Comparison of ENCODE assay signal across 18 cellular contexts in the genomic region with DNA sequence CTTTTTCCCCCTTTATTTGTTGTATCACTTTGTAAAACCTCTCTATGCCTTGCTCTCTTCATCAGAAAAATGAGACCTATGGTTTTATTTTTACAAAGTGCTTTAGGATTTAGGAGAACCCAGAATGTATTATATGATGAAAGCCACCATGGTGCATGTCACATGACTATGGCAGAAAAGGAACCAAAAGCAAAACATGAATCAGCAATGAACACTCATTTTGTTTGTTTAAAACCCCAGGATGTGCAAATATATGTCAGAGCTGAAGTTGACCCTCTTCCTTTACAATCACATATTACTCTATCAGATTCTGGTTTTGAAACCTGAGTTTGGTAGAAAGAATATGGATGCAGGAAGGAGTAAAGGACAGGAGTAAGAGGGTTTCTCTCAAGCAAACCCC.
DNase-seq lines count a peak whose midpoint lies in the region; ATAC-seq and TF ChIP-seq lines count a peak whose summit lies in the region.
"Had no signal": no experiment of that assay in that cellular context is flagged by ENCODE, and none has a peak within 500 bp of the region (broad histone marks: within the 10 kb centered on the region; RNA-seq: fewer than 3 reads in every experiment).

No MANE protein-coding gene starts in this region.

- no peaks in the 10 kb centered on the region for H3K9me3 ChIP-seq in SK-N-SH
- no peaks in the 10 kb centered on the region for H3K9me3 ChIP-seq in osteoblast (ENCODE audit: low read depth, low read length)
- H3K9me3 ChIP-seq: ovary, transverse colon had no signal

- H2AFZ ChIP-seq in SK-N-SH (ENCODE audit: low read depth) (0 out of 2 replicates have a peak overlapping the region, but pooled peaks have one; percentile 3), osteoblast (ENCODE audit: low read length) (no peak overlapping the region)

- ATAC-seq in SK-N-SH treated with all-trans-retinoic acid at 6 μM for 48 hours (no peak), GM19397 (IDR thresholded peaks at IDR 0.05; ENCODE audit: unreplicated experiment) (no peak), sciatic nerve (no peak)
- ATAC-seq: activated T-cell treated with anti-CD3 and anti-CD28 coated beads, Interleukin-2, amount 50 U/mL, for 72 hours; stimulated activated naive B cell treated with anti-CD40 and anti-IgM and Interleukin-4, amounts not matched to agents 10 μg/mL and 1 μg/mL and 100 μg/mL, for 72 hours had no signal

- no peaks in the 10 kb centered on the region for H3K27me3 Mint-ChIP-seq in activated T-helper 1 cell treated with anti-CD3 and anti-CD28 coated beads, Interleukin-12 subunit alpha, Interleukin-12 subunit beta, Interleukin-2, Interleukin-4 antibody, amounts not matched to agents 30 ng/mL and 10 ng/mL and 1 ng/mL, durations not matched to agents 14 hours and 24 hours and 36 hours (ENCODE audit: insufficient read depth)
- H3K27me3 Mint-ChIP-seq: CD8-positive, alpha-beta memory T cell; stimulated activated naive B cell treated with anti-CD40 and anti-IgM and Interleukin-4, amounts not matched to agents 10 μg/mL and 1 μg/mL and 100 μg/mL, for 72 hours had no signal

- no peak for TF ChIP-seq EP300 in SK-N-SH (IDR thresholded peaks at IDR 0.05; ENCODE audit: borderline replicate concordance in 1 of 2, low read depth in 1 of 2, low read length in 1 of 2)

- TF ChIP-seq RAD21 in SK-N-SH (IDR thresholded peaks at IDR 0.05; ENCODE audit: low read length), result no peak

- H3F3A ChIP-seq in SK-N-SH (replicated peaks; ENCODE audit: insufficient read depth), result peaks cover 6% of the 10 kb centered on the region

- POLR2A ChIA-PET in SK-N-SH (lab: Yijun Ruan, JAX), result no interaction called here

- H3K27me3 ChIP-seq in SK-N-SH (ENCODE audit: insufficient read depth) (no peaks in the 10 kb centered on the region), osteoblast (ENCODE audit: insufficient read depth, low read length) (no peaks in the 10 kb centered on the region)
- H3K27me3 ChIP-seq: ovary, spleen, transverse colon had no signal

- no peaks in the 10 kb centered on the region for H3K9me3 Mint-ChIP-seq in activated T-helper 1 cell treated with anti-CD3 and anti-CD28 coated beads, Interleukin-12 subunit alpha, Interleukin-12 subunit beta, Interleukin-2, Interleukin-4 antibody, amounts not matched to agents 30 ng/mL and 10 ng/mL and 1 ng/mL, durations not matched to agents 14 hours and 24 hours and 36 hours

- H3K4me3 ChIP-seq in SK-N-SH (ENCODE audit: low read depth in 2 of 2, low read length in 1 of 2), result no peak overlapping the region
- no peak overlapping the region for H3K4me3 ChIP-seq in choroid plexus epithelial cell (ENCODE audit: low read depth, low read length)
- H3K4me3 ChIP-seq in osteoblast (ENCODE audit: insufficient read depth, low read length), result no peak overlapping the region
- H3K4me3 ChIP-seq: ovary, spleen, transverse colon had no signal

- H3K4me2 ChIP-seq in SK-N-SH (no peak overlapping the region), osteoblast (ENCODE audit: insufficient read depth, low read length) (no peak overlapping the region)

- H3K36me3 ChIP-seq in SK-N-SH (replicated peaks in 1 of 2; ENCODE audit: control insufficient read depth in 1 of 2, insufficient read depth in 2 of 2, low read length in 1 of 2) (no peaks in the 10 kb centered on the region), osteoblast (ENCODE audit: insufficient read depth, low read length) (no peaks in the 10 kb centered on the region)
- H3K36me3 ChIP-seq: ovary, spleen, transverse colon had no signal

- peaks cover 0 to 20% of the 10 kb centered on the region in 2 experiments; a peak in 2 of 4 replicates for H3K4me1 ChIP-seq in SK-N-SH (ENCODE audit: control insufficient read depth in 1 of 2, insufficient read depth in 2 of 2, low read depth in 1 of 2, low read length in 1 of 2)
- H3K4me1 ChIP-seq in osteoblast (ENCODE audit: insufficient read depth, low read length), result peaks cover 29% of the 10 kb centered on the region

- H3K27ac Mint-ChIP-seq in activated T-helper 1 cell treated with anti-CD3 and anti-CD28 coated beads, Interleukin-12 subunit alpha, Interleukin-12 subunit beta, Interleukin-2, Interleukin-4 antibody, amounts not matched to agents 30 ng/mL and 10 ng/mL and 1 ng/mL, durations not matched to agents 14 hours and 24 hours and 36 hours, result no peak overlapping the region
- H3K27ac Mint-ChIP-seq: activated T-cell treated with anti-CD3 and anti-CD28 coated beads, Interleukin-2, amount 50 U/mL, for 72 hours; CD8-positive, alpha-beta memory T cell; stimulated activated naive B cell treated with anti-CD40 and anti-IgM and Interleukin-4, amounts not matched to agents 10 μg/mL and 1 μg/mL and 100 μg/mL, for 72 hours had no signal

- TF ChIP-seq CTCF in SK-N-SH (IDR thresholded peaks at IDR 0.05) (no peak), choroid plexus epithelial cell (conservative IDR thresholded peaks at IDR 0.05; ENCODE audit: low read depth, low read length) (no peak), osteoblast (IDR thresholded peaks at IDR 0.05; ENCODE audit: extremely low read depth, low read depth, low read length) (no peak)

- no peak overlapping the region for H3K9ac ChIP-seq in SK-N-SH

- no peaks in the 10 kb centered on the region for H3K9me2 ChIP-seq in SK-N-SH

- H3K27ac ChIP-seq in SK-N-SH (ENCODE audit: low read depth in 2 of 2, low read length in 1 of 2), result no peak overlapping the region
- no peak overlapping the region for H3K27ac ChIP-seq in osteoblast (ENCODE audit: low read depth, low read length)
- H3K27ac ChIP-seq: ovary, transverse colon had no signal

- H4K20me1 ChIP-seq in SK-N-SH (ENCODE audit: insufficient read depth), result no peaks in the 10 kb centered on the region
- H4K20me1 ChIP-seq in osteoblast (ENCODE audit: insufficient read depth, low read length), result no peaks in the 10 kb centered on the region

- no peak overlapping the region for H3K4me3 Mint-ChIP-seq in activated T-helper 1 cell treated with anti-CD3 and anti-CD28 coated beads, Interleukin-12 subunit alpha, Interleukin-12 subunit beta, Interleukin-2, Interleukin-4 antibody, amounts not matched to agents 30 ng/mL and 10 ng/mL and 1 ng/mL, durations not matched to agents 14 hours and 24 hours and 36 hours
- H3K4me3 Mint-ChIP-seq: activated T-cell treated with anti-CD3 and anti-CD28 coated beads, Interleukin-2, amount 50 U/mL, for 72 hours; CD8-positive, alpha-beta memory T cell; stimulated activated naive B cell treated with anti-CD40 and anti-IgM and Interleukin-4, amounts not matched to agents 10 μg/mL and 1 μg/mL and 100 μg/mL, for 72 hours had no signal

- H3K79me2 ChIP-seq in SK-N-SH (ENCODE audit: insufficient read depth), result no peaks in the 10 kb centered on the region
- H3K79me2 ChIP-seq in osteoblast (ENCODE audit: insufficient read depth, low read length), result no peaks in the 10 kb centered on the region

- H3K4me1 Mint-ChIP-seq in activated T-helper 1 cell treated with anti-CD3 and anti-CD28 coated beads, Interleukin-12 subunit alpha, Interleukin-12 subunit beta, Interleukin-2, Interleukin-4 antibody, amounts not matched to agents 30 ng/mL and 10 ng/mL and 1 ng/mL, durations not matched to agents 14 hours and 24 hours and 36 hours (ENCODE audit: low read depth), result no peaks in the 10 kb centered on the region
- H3K4me1 Mint-ChIP-seq: CD8-positive, alpha-beta memory T cell; stimulated activated naive B cell treated with anti-CD40 and anti-IgM and Interleukin-4, amounts not matched to agents 10 μg/mL and 1 μg/mL and 100 μg/mL, for 72 hours had no signal

- CTCF ChIA-PET in SK-N-SH (lab: Yijun Ruan, JAX), result no interaction called here

- no peak for DNase-seq in SK-N-SH
- DNase-seq in M059J (ENCODE audit: low read depth), result peak; percentile 59
- peak; percentile 66 for DNase-seq in choroid plexus epithelial cell (ENCODE audit: low read depth)
- peak; percentile 38 for DNase-seq in osteoblast (ENCODE audit: insufficient read length, low spot score, missing footprints)
- DNase-seq in sciatic nerve (ENCODE audit: low spot score), result no peak
- no peak for DNase-seq in activated T-helper 1 cell treated with anti-CD3 and anti-CD28 coated beads, Interleukin-12 subunit alpha, Interleukin-12 subunit beta, Interleukin-2, Interleukin-4 antibody, amounts not matched to agents 30 ng/mL and 10 ng/mL and 1 ng/mL, durations not matched to agents 14 hours and 24 hours and 36 hours (ENCODE audit: low spot score)
- DNase-seq: 8988T; activated T-cell treated with anti-CD3 and anti-CD28 coated beads, Interleukin-2, amount 50 U/mL, for 72 hours; CD8-positive, alpha-beta memory T cell; KG1; NCI-H1436 treated with DMSO at 0.1 percent for 48 hours; NK-92 treated with Interleukin-12 subunit alpha and Interleukin-12 subunit beta, amount 100 ng/mL, for 24 hours; ovary; spleen; stimulated activated naive B cell treated with anti-CD40 and anti-IgM and Interleukin-4, amounts not matched to agents 10 μg/mL and 1 μg/mL and 100 μg/mL, for 72 hours; transverse colon had no signal

- intact Hi-C loops in sciatic nerve (cut with DNase I), result no loop called here
- intact Hi-C loops in activated T-helper 1 cell treated with anti-CD3 and anti-CD28 coated beads, Interleukin-12 subunit alpha, Interleukin-12 subunit beta, Interleukin-2, Interleukin-4 antibody, amounts not matched to agents 30 ng/mL and 10 ng/mL and 1 ng/mL, durations not matched to agents 14 hours and 24 hours and 36 hours (cut with micrococcal nuclease), result no loop called here

- H3K36me3 Mint-ChIP-seq in activated T-helper 1 cell treated with anti-CD3 and anti-CD28 coated beads, Interleukin-12 subunit alpha, Interleukin-12 subunit beta, Interleukin-2, Interleukin-4 antibody, amounts not matched to agents 30 ng/mL and 10 ng/mL and 1 ng/mL, durations not matched to agents 14 hours and 24 hours and 36 hours (ENCODE audit: low read depth), result no peaks in the 10 kb centered on the region
- H3K36me3 Mint-ChIP-seq: stimulated activated naive B cell treated with anti-CD40 and anti-IgM and Interleukin-4, amounts not matched to agents 10 μg/mL and 1 μg/mL and 100 μg/mL, for 72 hours had no signal

TF ChIP-seq in SK-N-SH, 30 proteins besides CTCF, POLR2A, EP300 and RAD21:
- TF ChIP-seq GABPA (IDR thresholded peaks at IDR 0.05; ENCODE audit: low read depth), result no peak

Comparison
In these comparisons a context has a peak if more than half of its experiments do, and no peak if none do; other contexts are left out.
1. DNase-seq: peak in M059J (single experiment), choroid plexus epithelial cell (single experiment) and osteoblast (single experiment); none in SK-N-SH (single experiment), sciatic nerve (single experiment) and activated T-helper 1 cell treated with anti-CD3 and anti-CD28 coated beads, Interleukin-12 subunit alpha, Interleukin-12 subunit beta, Interleukin-2, Interleukin-4 antibody, amounts not matched to agents 30 ng/mL and 10 ng/mL and 1 ng/mL, durations not matched to agents 14 hours and 24 hours and 36 hours (single experiment).